In the genomic region with DNA sequence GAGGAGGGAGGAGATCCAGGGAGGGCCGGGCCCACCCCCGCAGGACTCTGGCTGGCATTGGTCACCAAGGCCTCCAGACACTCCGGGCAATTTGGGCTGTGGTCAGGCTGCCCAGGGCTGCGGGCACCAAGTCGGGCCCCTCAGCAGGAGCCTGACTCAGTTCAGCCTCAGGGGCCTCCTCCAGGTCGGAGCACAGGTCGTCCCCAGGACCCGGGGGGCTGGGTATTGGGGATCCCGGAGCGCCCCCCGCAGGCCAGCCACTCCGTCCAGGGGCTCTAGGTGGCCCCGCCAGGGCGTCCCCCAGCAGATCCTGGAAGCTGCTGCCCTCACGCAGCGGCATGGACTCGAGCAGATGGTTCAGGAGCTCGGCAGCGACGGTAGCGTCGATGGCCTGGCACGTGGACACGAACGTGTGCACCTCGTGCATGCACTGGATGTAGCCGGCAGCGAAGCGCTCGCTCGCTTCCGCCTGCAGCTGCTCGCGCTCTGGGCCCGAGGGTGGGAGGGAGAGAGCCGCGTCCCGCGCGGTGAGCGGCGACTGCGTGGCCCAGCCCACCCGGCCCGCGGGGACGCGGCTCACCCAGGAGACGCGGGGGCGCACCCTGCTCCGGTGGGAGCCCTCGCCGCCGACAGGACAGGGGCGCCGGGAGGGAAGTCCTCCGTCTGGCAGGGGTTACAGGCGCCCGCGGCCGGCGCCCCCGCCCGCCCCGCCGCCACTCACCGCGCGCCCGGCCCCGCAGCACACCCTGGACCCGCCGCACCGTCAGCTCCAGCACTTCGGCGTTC, we compare ENCODE assay signal across 8 cellular contexts. TPM values are rescaled to one million over a fixed set of nuclear protein-coding genes. Genes with fewer than 3 reads are reported as not detected.
DNase-seq lines count a peak whose midpoint lies in the region; ATAC-seq and TF ChIP-seq lines count a peak whose summit lies in the region.

No MANE protein-coding gene starts in this region.

- no peaks in the 10 kb centered on the region for H3K9me3 Mint-ChIP-seq in activated T-helper 1 cell treated with anti-CD3 and anti-CD28 coated beads, Interleukin-12 subunit alpha, Interleukin-12 subunit beta, Interleukin-2, Interleukin-4 antibody, amounts not matched to agents 30 ng/mL and 10 ng/mL and 1 ng/mL, durations not matched to agents 14 hours and 24 hours and 36 hours

- no peaks in the 10 kb centered on the region for H3K4me1 ChIP-seq in iPS-15b (ENCODE audit: control insufficient read depth, insufficient read depth, low read length)

- H3K27me3 ChIP-seq in iPS-15b (ENCODE audit: control insufficient read depth, insufficient read depth, low read length), result peaks cover 60% of the 10 kb centered on the region

- peaks cover under 1% of the 10 kb centered on the region for H3K36me3 Mint-ChIP-seq in activated T-helper 1 cell treated with anti-CD3 and anti-CD28 coated beads, Interleukin-12 subunit alpha, Interleukin-12 subunit beta, Interleukin-2, Interleukin-4 antibody, amounts not matched to agents 30 ng/mL and 10 ng/mL and 1 ng/mL, durations not matched to agents 14 hours and 24 hours and 36 hours (ENCODE audit: low read depth)

- H3K9ac ChIP-seq in iPS-15b (ENCODE audit: low read depth, low read length), result no peak overlapping the region

- peaks cover 44% of the 10 kb centered on the region for H3K27me3 Mint-ChIP-seq in activated T-helper 1 cell treated with anti-CD3 and anti-CD28 coated beads, Interleukin-12 subunit alpha, Interleukin-12 subunit beta, Interleukin-2, Interleukin-4 antibody, amounts not matched to agents 30 ng/mL and 10 ng/mL and 1 ng/mL, durations not matched to agents 14 hours and 24 hours and 36 hours (ENCODE audit: insufficient read depth)

- H3K4me1 Mint-ChIP-seq in activated T-helper 1 cell treated with anti-CD3 and anti-CD28 coated beads, Interleukin-12 subunit alpha, Interleukin-12 subunit beta, Interleukin-2, Interleukin-4 antibody, amounts not matched to agents 30 ng/mL and 10 ng/mL and 1 ng/mL, durations not matched to agents 14 hours and 24 hours and 36 hours (ENCODE audit: low read depth), result no peaks in the 10 kb centered on the region

- no peaks in the 10 kb centered on the region for H3K9me3 ChIP-seq in iPS-15b (ENCODE audit: control insufficient read depth, insufficient read depth, low read length)

- ATAC-seq in HG03378 (IDR thresholded peaks at IDR 0.05; ENCODE audit: unreplicated experiment), result no peak

- intact Hi-C loops in activated T-helper 1 cell treated with anti-CD3 and anti-CD28 coated beads, Interleukin-12 subunit alpha, Interleukin-12 subunit beta, Interleukin-2, Interleukin-4 antibody, amounts not matched to agents 30 ng/mL and 10 ng/mL and 1 ng/mL, durations not matched to agents 14 hours and 24 hours and 36 hours (cut with micrococcal nuclease), result no loop called here

- H3K4me3 Mint-ChIP-seq in activated T-helper 1 cell treated with anti-CD3 and anti-CD28 coated beads, Interleukin-12 subunit alpha, Interleukin-12 subunit beta, Interleukin-2, Interleukin-4 antibody, amounts not matched to agents 30 ng/mL and 10 ng/mL and 1 ng/mL, durations not matched to agents 14 hours and 24 hours and 36 hours, result peak overlapping the region; percentile 40

- H3K36me3 ChIP-seq in iPS-15b (ENCODE audit: control insufficient read depth, insufficient read depth, low read length), result no peaks in the 10 kb centered on the region

- TF ChIP-seq CTCF in LNCaP clone FGC (IDR thresholded peaks at IDR 0.05; ENCODE audit: control insufficient read depth, extremely low read depth, insufficient read depth), result no peak

- H3K4me3 ChIP-seq in LNCaP clone FGC (ENCODE audit: low read depth, low read length) (peak overlapping the region; percentile 66), iPS-15b (ENCODE audit: low read depth, low read length) (peak overlapping the region; percentile 46)

- DNase-seq in SIG-M5 treated with dmso at 0.1 percent for 504 hours (lab: John Stamatoyannopoulos, UW; ENCODE audit: unreplicated experiment) (peak; percentile 30), SIG-M5 (lab: John Stamatoyannopoulos, UW) (no peak), LNCaP clone FGC (ENCODE audit: low read depth) (no peak), 8988T (no peak)
- DNase-seq in activated T-helper 1 cell treated with anti-CD3 and anti-CD28 coated beads, Interleukin-12 subunit alpha, Interleukin-12 subunit beta, Interleukin-2, Interleukin-4 antibody, amounts not matched to agents 30 ng/mL and 10 ng/mL and 1 ng/mL, durations not matched to agents 14 hours and 24 hours and 36 hours (ENCODE audit: low spot score), result peak; percentile 34
- DNase-seq in stimulated activated naive CD4-positive, alpha-beta T cell treated with Interleukin-2 at 50 U/mL for 16 hours (lab: John Stamatoyannopoulos, UW), result peak; percentile 12

- no peak overlapping the region for H3K27ac Mint-ChIP-seq in activated T-helper 1 cell treated with anti-CD3 and anti-CD28 coated beads, Interleukin-12 subunit alpha, Interleukin-12 subunit beta, Interleukin-2, Interleukin-4 antibody, amounts not matched to agents 30 ng/mL and 10 ng/mL and 1 ng/mL, durations not matched to agents 14 hours and 24 hours and 36 hours

RNA-seq across cellular contexts. Expression of gene HES6, which starts 0.9 kb away (rescaled TPM):
- total RNA-seq in activated T-helper 1 cell treated with anti-CD3 and anti-CD28 coated beads, Interleukin-12 subunit alpha, Interleukin-12 subunit beta, Interleukin-2, Interleukin-4 antibody, amounts not matched to agents 30 ng/mL and 10 ng/mL and 1 ng/mL, durations not matched to agents 14 hours and 24 hours and 36 hours, result 10.3 and 11.2 TPM in 2 replicates

RNA-seq across cellular contexts. Expression of gene ILKAP, which starts 35.5 kb away (rescaled TPM):
- total RNA-seq in activated T-helper 1 cell treated with anti-CD3 and anti-CD28 coated beads, Interleukin-12 subunit alpha, Interleukin-12 subunit beta, Interleukin-2, Interleukin-4 antibody, amounts not matched to agents 30 ng/mL and 10 ng/mL and 1 ng/mL, durations not matched to agents 14 hours and 24 hours and 36 hours, result 77.3 and 79.9 TPM in 2 replicates

RNA-seq across cellular contexts. Expression of gene PER2, which starts 49.5 kb away (rescaled TPM):
- 19.0 and 21.2 TPM in 2 replicates for total RNA-seq in activated T-helper 1 cell treated with anti-CD3 and anti-CD28 coated beads, Interleukin-12 subunit alpha, Interleukin-12 subunit beta, Interleukin-2, Interleukin-4 antibody, amounts not matched to agents 30 ng/mL and 10 ng/mL and 1 ng/mL, durations not matched to agents 14 hours and 24 hours and 36 hours

Comparison
In these comparisons a context has a peak if more than half of its experiments do, and no peak if none do; other contexts are left out.
1. DNase-seq: peak in SIG-M5 treated with dmso at 0.1 percent for 504 hours (single experiment), activated T-helper 1 cell treated with anti-CD3 and anti-CD28 coated beads, Interleukin-12 subunit alpha, Interleukin-12 subunit beta, Interleukin-2, Interleukin-4 antibody, amounts not matched to agents 30 ng/mL and 10 ng/mL and 1 ng/mL, durations not matched to agents 14 hours and 24 hours and 36 hours (single experiment) and stimulated activated naive CD4-positive, alpha-beta T cell treated with Interleukin-2 at 50 U/mL for 16 hours (single experiment); none in SIG-M5 (single experiment), LNCaP clone FGC (single experiment) and 8988T (single experiment).